ENCODE assay signal across 15 cellular contexts in genomic region chr2:16039055-16039454, GRCh38.
DNase-seq lines count a peak whose midpoint lies in the region; FAIRE-seq and TF ChIP-seq lines count a peak whose summit lies in the region.
"Had no signal": no experiment of that assay in that cellular context is flagged by ENCODE, and none has a peak within 500 bp of the region (broad histone marks: within the 10 kb centered on the region; RNA-seq: fewer than 3 reads in every experiment).

No MANE protein-coding gene starts in this region.

- no peak overlapping the region for H3K4me3 Mint-ChIP-seq in brain
- H3K4me3 Mint-ChIP-seq in nephron progenitor cell: peak overlapping the region; percentile 59
- H3K4me3 Mint-ChIP-seq: CD4-positive, CD25-positive, alpha-beta regulatory T cell; HFFc6 had no signal

- DNase-seq in NCI-H82 (lab: John Stamatoyannopoulos, UW) (peak; percentile 41), NCI-H82 treated with DMSO at 0.1 percent for 48 hours (lab: John Stamatoyannopoulos, UW; ENCODE audit: unreplicated experiment) (no peak), nephron progenitor cell (no peak), urothelium cell line (ENCODE audit: low spot score) (no peak), NCI-H128 (lab: John Stamatoyannopoulos, UW; ENCODE audit: unreplicated experiment) (no peak), T-helper 2 cell (no peak), foreskin melanocyte (no peak)
- DNase-seq: AML-193; CD4-positive, CD25-positive, alpha-beta regulatory T cell; DMS53; GF-D8; HCEC 1CT; HFFc6 had no signal

- H3K9me3 Mint-ChIP-seq in brain (peaks cover 0 to 1% (median 0%) of the 10 kb centered on the region in 5 experiments), nephron progenitor cell (no peaks in the 10 kb centered on the region)

- H3K36me3 Mint-ChIP-seq in brain (no peaks in the 10 kb centered on the region), nephron progenitor cell (ENCODE audit: low read depth) (no peaks in the 10 kb centered on the region)
- H3K36me3 Mint-ChIP-seq: CD4-positive, CD25-positive, alpha-beta regulatory T cell had no signal

- H3K4me1 Mint-ChIP-seq in brain (peaks cover 44% of the 10 kb centered on the region), nephron progenitor cell (peaks cover 72% of the 10 kb centered on the region)

- peak; percentile 59 for FAIRE-seq in urothelium cell line (lab: Jason Lieb, UNC)
- FAIRE-seq: GM19239 had no signal

- peak overlapping the region; percentile 32 to 74 (median 63) for H3K27ac Mint-ChIP-seq in brain
- H3K27ac Mint-ChIP-seq in nephron progenitor cell: peak overlapping the region; percentile 98
- H3K27ac Mint-ChIP-seq: HFFc6 had no signal

- H3K27me3 Mint-ChIP-seq in brain (peaks cover 7% of the 10 kb centered on the region), nephron progenitor cell (ENCODE audit: low read depth, poor library complexity) (peaks cover 2% of the 10 kb centered on the region)
- H3K27me3 Mint-ChIP-seq: CD4-positive, CD25-positive, alpha-beta regulatory T cell had no signal

- TF ChIP-seq CTCF in brain (conservative IDR thresholded peaks at IDR 0.05): no peak
- no peak for TF ChIP-seq CTCF in nephron progenitor cell (IDR thresholded peaks at IDR 0.05)
